In the genomic region with DNA sequence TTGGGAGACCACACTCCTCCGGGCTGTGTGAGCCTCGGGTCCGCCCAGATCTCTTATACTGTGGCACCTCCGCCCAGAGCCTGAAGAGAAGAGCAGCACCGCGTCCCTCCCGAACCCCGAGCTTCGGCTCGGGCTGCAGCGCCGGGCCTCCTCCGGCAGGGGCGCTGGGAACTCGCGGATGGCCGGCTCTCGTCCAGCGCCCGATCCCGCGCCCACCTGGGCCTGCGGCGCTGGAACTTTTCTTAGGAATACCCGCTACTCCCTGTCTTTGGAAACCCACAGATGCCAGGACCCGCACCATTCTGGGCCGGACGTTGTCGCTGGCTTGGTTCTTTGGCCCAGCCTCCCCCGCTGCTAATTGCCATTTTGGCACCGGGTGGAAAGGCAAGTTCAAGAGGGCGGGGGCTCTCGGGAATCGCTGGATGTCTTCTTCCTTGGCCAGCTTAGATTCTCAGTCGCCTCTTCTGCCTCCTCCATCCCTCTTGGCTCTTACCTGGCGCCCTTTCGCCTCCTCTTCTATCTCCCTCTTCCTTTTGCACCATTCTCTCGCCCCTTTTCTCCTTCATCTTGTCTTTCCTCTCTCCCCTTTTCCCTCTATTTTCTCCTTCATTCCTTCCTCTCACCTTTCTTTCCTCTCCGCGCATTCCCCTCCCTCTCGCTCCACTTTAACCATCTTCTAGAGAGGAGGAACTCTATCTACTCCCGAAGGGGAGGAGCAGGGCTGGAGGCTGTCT, we compare ENCODE assay signal across 11 cellular contexts. TPM values are rescaled to one million over a fixed set of nuclear protein-coding genes. Genes with fewer than 3 reads are reported as not detected.
DNase-seq lines count a peak whose midpoint lies in the region; ATAC-seq, FAIRE-seq and TF ChIP-seq lines count a peak whose summit lies in the region.
"Had no signal": no experiment of that assay in that cellular context is flagged by ENCODE, and none has a peak within 500 bp of the region (broad histone marks: within the 10 kb centered on the region; RNA-seq: fewer than 3 reads in every experiment).

No MANE protein-coding gene starts in this region.

- H3K36me3 ChIP-seq in ES-I3 (ENCODE audit: insufficient read depth, low read length) (no peaks in the 10 kb centered on the region), endothelial cell of umbilical vein (ENCODE audit: control insufficient read depth in 2 of 2, extremely low read depth in 1 of 2, insufficient read depth in 2 of 2, low read length in 2 of 2) (no peaks in the 10 kb centered on the region)

- H3K4me1 ChIP-seq in ES-I3 (ENCODE audit: insufficient read depth, low read length) (no peaks in the 10 kb centered on the region), endothelial cell of umbilical vein (ENCODE audit: control insufficient read depth, extremely low read depth, insufficient read depth, low read length) (no peaks in the 10 kb centered on the region)

- no peaks in the 10 kb centered on the region for H3K9me3 ChIP-seq in ES-I3 (ENCODE audit: control insufficient read depth, insufficient read depth, low read length)
- H3K9me3 ChIP-seq in endothelial cell of umbilical vein (replicated peaks; ENCODE audit: control insufficient read depth, insufficient read depth, low read length) = no peaks in the 10 kb centered on the region

- ATAC-seq in HG03108 (IDR thresholded peaks at IDR 0.05; ENCODE audit: unreplicated experiment) = no peak

- no peaks in the 10 kb centered on the region for H3K79me2 ChIP-seq in endothelial cell of umbilical vein (ENCODE audit: control insufficient read depth, insufficient read depth, low read length)

- TF ChIP-seq POLR2A in endothelial cell of umbilical vein (IDR thresholded peaks at IDR 0.05; ENCODE audit: low read depth, low read length) = no peak

- H3K4me3 ChIP-seq in endothelial cell of umbilical vein (replicated peaks in 1 of 3; ENCODE audit: insufficient read depth in 1 of 3, low read depth in 1 of 3, low read length in 3 of 3) = no peak overlapping the region

- no peak overlapping the region for H3K27ac ChIP-seq in endothelial cell of umbilical vein (ENCODE audit: insufficient read depth, low read depth, low read length)

- H4K20me1 ChIP-seq in endothelial cell of umbilical vein (replicated peaks; ENCODE audit: control insufficient read depth, extremely low read depth, insufficient read depth, low read length) = no peaks in the 10 kb centered on the region

- CTCF ChIA-PET in endothelial cell of umbilical vein (lab: Charles Lee) = no interaction called here
- CTCF ChIA-PET in activated CD4-positive, alpha-beta memory T cell treated with anti-CD3 and anti-CD28 coated beads, Interleukin-2, amount 10 ng/mL, durations not matched to agents 7 days and 5 days (lab: Charles Lee) = no interaction called here

- no peak overlapping the region for H2AFZ ChIP-seq in endothelial cell of umbilical vein (ENCODE audit: low read depth, low read length)

- peak overlapping the region; percentile 57 for H3K9ac ChIP-seq in ES-I3 (ENCODE audit: low read depth, low read length)
- H3K9ac ChIP-seq in endothelial cell of umbilical vein (replicated peaks; ENCODE audit: extremely low read depth, insufficient read depth, low read length) = no peak overlapping the region

- TF ChIP-seq CTCF in endothelial cell of umbilical vein (IDR thresholded peaks at IDR 0.05; ENCODE audit: extremely low read depth in 1 of 2, insufficient read depth in 1 of 2, low read depth in 1 of 2, low read length in 2 of 2) (peak; percentile 8 to 10), neural crest cell (conservative IDR thresholded peaks at IDR 0.05) (peak; percentile 77)

- peaks cover 21 to 35% of the 10 kb centered on the region in 2 experiments for H3K27me3 ChIP-seq in endothelial cell of umbilical vein (ENCODE audit: control insufficient read depth in 2 of 2, insufficient read depth in 2 of 2, low read length in 2 of 2)

- POLR2A ChIA-PET in endothelial cell of umbilical vein (lab: Charles Lee) = no interaction called here
- POLR2A ChIA-PET in activated CD4-positive, alpha-beta memory T cell treated with anti-CD3 and anti-CD28 coated beads, Interleukin-2, amount 10 ng/mL, durations not matched to agents 7 days and 5 days (lab: Charles Lee) = no interaction called here

- H3K27me3 Mint-ChIP-seq in neural crest cell (ENCODE audit: low read depth) = peaks cover 87% of the 10 kb centered on the region
- H3K27me3 Mint-ChIP-seq in activated CD4-positive, alpha-beta memory T cell treated with anti-CD3 and anti-CD28 coated beads, Interleukin-2, amount 10 ng/mL, durations not matched to agents 7 days and 5 days = peaks cover 59% of the 10 kb centered on the region

- FAIRE-seq in endothelial cell of umbilical vein (lab: Jason Lieb, UNC) = no peak
- FAIRE-seq: GM18507 had no signal

- dilution Hi-C loops in endothelial cell of umbilical vein (cut with MboI; ENCODE audit: extremely low pct_ligation_motif_present, low sequenced_read_pairs) = no loop called here

- BruUV-seq in endothelial cell of umbilical vein (replicated peaks; lab: Mats Ljungman, UMichigan) = no TSS peak

- no peak overlapping the region for H3K4me2 ChIP-seq in endothelial cell of umbilical vein (ENCODE audit: insufficient read depth, low read length)

- DNase-seq in HuH-7 (ENCODE audit: low spot score) = peak; percentile 65
- DNase-seq in endothelial cell of umbilical vein (ENCODE audit: low read depth, low spot score) = no peak
- peak; percentile 61 for DNase-seq in neural crest cell (ENCODE audit: low read depth, low spot score)
- DNase-seq in activated CD4-positive, alpha-beta memory T cell treated with anti-CD3 and anti-CD28 coated beads, Interleukin-2, amount 10 ng/mL, durations not matched to agents 7 days and 5 days = no peak
- DNase-seq in NAMALWA (ENCODE audit: low spot score) = no peak
- DNase-seq in medulla oblongata (ENCODE audit: extremely low spot score) = no peak

- intact Hi-C loops in endothelial cell of umbilical vein (cut with micrococcal nuclease) = no loop called here

- peaks cover 20% of the 10 kb centered on the region for H3K4me1 Mint-ChIP-seq in neural crest cell
- peaks cover 3% of the 10 kb centered on the region for H3K4me1 Mint-ChIP-seq in activated CD4-positive, alpha-beta memory T cell treated with anti-CD3 and anti-CD28 coated beads, Interleukin-2, amount 10 ng/mL, durations not matched to agents 7 days and 5 days

- H3K9me3 Mint-ChIP-seq in neural crest cell = no peaks in the 10 kb centered on the region
- no peaks in the 10 kb centered on the region for H3K9me3 Mint-ChIP-seq in activated CD4-positive, alpha-beta memory T cell treated with anti-CD3 and anti-CD28 coated beads, Interleukin-2, amount 10 ng/mL, durations not matched to agents 7 days and 5 days

- H3K36me3 Mint-ChIP-seq in neural crest cell (ENCODE audit: low read depth) = peaks cover 9% of the 10 kb centered on the region
- H3K36me3 Mint-ChIP-seq in activated CD4-positive, alpha-beta memory T cell treated with anti-CD3 and anti-CD28 coated beads, Interleukin-2, amount 10 ng/mL, durations not matched to agents 7 days and 5 days (ENCODE audit: low read depth) = no peaks in the 10 kb centered on the region

- no peak overlapping the region for H3K27ac Mint-ChIP-seq in neural crest cell (ENCODE audit: unreplicated experiment)
- H3K27ac Mint-ChIP-seq in activated CD4-positive, alpha-beta memory T cell treated with anti-CD3 and anti-CD28 coated beads, Interleukin-2, amount 10 ng/mL, durations not matched to agents 7 days and 5 days = no peak overlapping the region
- H3K27ac Mint-ChIP-seq: IgD-negative memory B cell had no signal

- H3K4me3 Mint-ChIP-seq in neural crest cell = peak overlapping the region; percentile 86
- H3K4me3 Mint-ChIP-seq in activated CD4-positive, alpha-beta memory T cell treated with anti-CD3 and anti-CD28 coated beads, Interleukin-2, amount 10 ng/mL, durations not matched to agents 7 days and 5 days = no peak overlapping the region

- H3K9me1 ChIP-seq in endothelial cell of umbilical vein (replicated peaks; ENCODE audit: control insufficient read depth, extremely low read depth, insufficient read depth, low read length) = no peaks in the 10 kb centered on the region

TF ChIP-seq in endothelial cell of umbilical vein, 7 proteins besides CTCF, POLR2A, EP300 and RAD21:
- TF ChIP-seq EZH2 (IDR thresholded peaks at IDR 0.05; ENCODE audit: borderline replicate concordance, low read depth, low read length, severe bottlenecking) = no peak
- TF ChIP-seq, protein P1, sequence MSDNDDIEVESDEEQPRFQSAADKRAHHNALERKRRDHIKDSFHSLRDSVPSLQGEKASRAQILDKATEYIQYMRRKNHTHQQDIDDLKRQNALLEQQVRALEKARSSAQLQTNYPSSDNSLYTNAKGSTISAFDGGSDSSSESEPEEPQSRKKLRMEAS (IDR thresholded peaks at IDR 0.05; ENCODE audit: insufficient read depth, insufficient read length) = no peak
- no peak for TF ChIP-seq POLR2AphosphoS5 (IDR thresholded peaks at IDR 0.05; ENCODE audit: insufficient read depth, low read depth, low read length)
- no peak for TF ChIP-seq FOS (IDR thresholded peaks at IDR 0.05; ENCODE audit: borderline replicate concordance, insufficient read depth, low read length)
- TF ChIP-seq GATA2 (IDR thresholded peaks at IDR 0.05; ENCODE audit: insufficient read depth, insufficient read length, low read depth, low read length) = no peak
- TF ChIP-seq MYC (IDR thresholded peaks at IDR 0.05; ENCODE audit: low read depth, low read length) = no peak
- TF ChIP-seq JUN (IDR thresholded peaks at IDR 0.05; ENCODE audit: borderline replicate concordance, insufficient read depth, insufficient read length, low read depth) = no peak

RNA-seq across cellular contexts. Expression of gene SORCS3, which starts 2.1 kb away (rescaled TPM):
- total RNA-seq in endothelial cell of umbilical vein (not detected in 2 replicates), neural crest cell (3.3 and 3.4 TPM in 2 replicates)
- polyA plus RNA-seq in endothelial cell of umbilical vein = not detected in 2 replicates
- not detected in 2 replicates for polyA plus RNA-seq in endothelial cell of umbilical vein (2011; cell fraction: cytosol; rRNA removed)
- polyA plus RNA-seq in endothelial cell of umbilical vein (2011; cell fraction: nucleus; rRNA removed) = not detected in 2 replicates
- not detected in 2 replicates for polyA plus RNA-seq in endothelial cell of umbilical vein (2012)
- polyA minus RNA-seq in endothelial cell of umbilical vein = not detected in 2 replicates
- polyA minus RNA-seq in endothelial cell of umbilical vein (2011; cell fraction: cytosol; rRNA and poly(A)+ RNA removed) = not detected
- polyA minus RNA-seq in endothelial cell of umbilical vein (2011; cell fraction: nucleus; rRNA and poly(A)+ RNA removed) = not detected in 2 replicates
- total RNA-seq in activated CD4-positive, alpha-beta memory T cell treated with anti-CD3 and anti-CD28 coated beads, Interleukin-2, amount 10 ng/mL, durations not matched to agents 7 days and 5 days = not detected
- total RNA-seq: pulmonary artery endothelial cell had no signal
- polyA plus RNA-seq: IgD-negative memory B cell had no signal

Comparison
In these comparisons a context has a peak if more than half of its experiments do, and no peak if none do; other contexts are left out.
1. DNase-seq: peak in HuH-7 (single experiment) and neural crest cell (single experiment); none in endothelial cell of umbilical vein (single experiment), activated CD4-positive, alpha-beta memory T cell treated with anti-CD3 and anti-CD28 coated beads, Interleukin-2, amount 10 ng/mL, durations not matched to agents 7 days and 5 days (single experiment), NAMALWA (single experiment) and medulla oblongata (single experiment).